Comparison of ENCODE assay signal across 23 cellular contexts in the genomic region with DNA sequence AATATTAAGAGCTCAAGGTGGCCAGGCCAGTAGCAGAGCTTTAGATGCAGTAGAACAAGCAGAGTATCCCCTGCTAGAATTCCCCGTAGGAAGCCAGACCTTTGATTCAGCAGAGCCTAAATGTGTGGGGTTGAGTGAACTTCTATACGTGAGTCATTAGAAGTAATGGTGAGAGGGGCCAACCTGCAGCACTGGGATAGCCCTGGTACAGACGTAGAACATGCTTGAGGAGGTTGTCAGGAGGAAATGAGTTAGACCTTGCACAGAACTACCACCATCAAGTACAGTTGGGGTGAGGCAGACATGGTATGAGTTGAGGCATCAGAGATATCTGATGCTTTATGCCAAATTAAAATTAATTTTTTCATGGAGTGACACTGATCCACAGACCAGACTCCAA. TPM values are rescaled to one million over a fixed set of nuclear protein-coding genes. Genes with fewer than 3 reads are reported as not detected.
A peak's percentile ranks its signal among the peaks of the same experiment; 100 is the strongest.
DNase-seq lines count a peak whose midpoint lies in the region; ATAC-seq and TF ChIP-seq lines count a peak whose summit lies in the region.
"Had no signal": no experiment of that assay in that cellular context is flagged by ENCODE, and none has a peak within 500 bp of the region (broad histone marks: within the 10 kb centered on the region; RNA-seq: fewer than 3 reads in every experiment).

No MANE protein-coding gene starts in this region.

- no peak overlapping the region for H2AFZ ChIP-seq in smooth muscle cell (ENCODE audit: low read depth)

- no peak overlapping the region for H3K4me3 ChIP-seq in astrocyte of the spinal cord (ENCODE audit: low read depth, low read length)
- no peak overlapping the region for H3K4me3 ChIP-seq in smooth muscle cell
- H3K4me3 ChIP-seq: breast epithelium, MG63, SK-N-MC had no signal

- peak; percentile 70 for DNase-seq in HT1080 (ENCODE audit: low read depth)
- peak; percentile 31 for DNase-seq in astrocyte of the spinal cord (ENCODE audit: low read depth, low spot score)
- DNase-seq in glomerular visceral epithelial cell (ENCODE audit: extremely low spot score), result peak; percentile 64
- no peak for DNase-seq in smooth muscle cell (lab: John Stamatoyannopoulos, UW; ENCODE audit: unreplicated experiment)
- no peak for DNase-seq in foreskin melanocyte
- DNase-seq in stimulated activated CD4-positive, alpha-beta T cell treated with anti-CD3 and anti-CD28 coated beads, Interleukin-4, amount 100 ng/mL, for 24 hours, result no peak
- DNase-seq: activated CD4-positive, CD25-positive, alpha-beta regulatory T cell treated with anti-CD3 and anti-CD28 coated beads, Interleukin-2, amount 50 U/mL, for 72 hours; activated CD8-positive, alpha-beta memory T cell treated with anti-CD3 and anti-CD28 coated beads, Interleukin-2, amount 50 U/mL, for 48 hours; activated CD8-positive, alpha-beta T cell treated with anti-CD3 and anti-CD28 coated beads for 36 hours; activated naive CD4-positive, alpha-beta T cell treated with anti-CD3 and anti-CD28 coated beads, Interleukin-2, amount 50 U/mL, for 16 hours; C1 segment of cervical spinal cord; DMS153; KBM-7; left ventricle myocardium superior; MG63; NCI-H1105 treated with DMSO at 0.1 percent for 48 hours; NCI-H1930; NCI-H526; right cardiac atrium; stimulated activated CD4-positive, alpha-beta T cell treated with anti-CD3 and anti-CD28 coated beads, Interleukin-2, amount 100 ng/mL, for 48 hours had no signal

- no peak for TF ChIP-seq CTCF in astrocyte of the spinal cord (IDR thresholded peaks at IDR 0.05; ENCODE audit: low read depth, low read length)
- no peak for TF ChIP-seq CTCF in smooth muscle cell (IDR thresholded peaks at IDR 0.05; ENCODE audit: borderline replicate concordance, insufficient read depth, poor library complexity, severe bottlenecking)

- no peaks in the 10 kb centered on the region for H3K36me3 ChIP-seq in smooth muscle cell (ENCODE audit: low read depth)
- H3K36me3 ChIP-seq: breast epithelium, MG63 had no signal

- no peak overlapping the region for H3K9ac ChIP-seq in smooth muscle cell (ENCODE audit: low read depth)

- no peak for ATAC-seq in GM21529 (IDR thresholded peaks at IDR 0.05; ENCODE audit: unreplicated experiment)
- ATAC-seq: activated CD8-positive, alpha-beta T cell treated with anti-CD3 and anti-CD28 coated beads for 36 hours; left ventricle myocardium superior; right cardiac atrium had no signal

- no peaks in the 10 kb centered on the region for H3F3A ChIP-seq in smooth muscle cell (ENCODE audit: low read depth)

- 60% methylated on average over 3 of the region's 3 CpGs for WGBS in smooth muscle cell (ENCODE audit: low lambda C conversion rate)

- no peaks in the 10 kb centered on the region for H3K79me2 ChIP-seq in smooth muscle cell (ENCODE audit: low read depth)

- in situ Hi-C loops in astrocyte of the spinal cord (cut with HindIII; ENCODE audit: low sequenced_read_pairs), result no loop called here

- H3K9me3 ChIP-seq in smooth muscle cell (replicated peaks; ENCODE audit: low read depth), result no peaks in the 10 kb centered on the region
- H3K9me3 ChIP-seq: breast epithelium, MG63 had no signal

- H3K4me2 ChIP-seq in smooth muscle cell, result peak overlapping the region; percentile 1

- no peaks in the 10 kb centered on the region for H3K27me3 ChIP-seq in smooth muscle cell (ENCODE audit: low read depth)
- H3K27me3 ChIP-seq: breast epithelium, MG63 had no signal

- H3K27ac ChIP-seq in smooth muscle cell (ENCODE audit: low read depth), result peak overlapping the region; percentile 36
- H3K27ac ChIP-seq: breast epithelium, SK-N-MC had no signal

- no peaks in the 10 kb centered on the region for H3K4me1 ChIP-seq in smooth muscle cell (ENCODE audit: low read depth)
- H3K4me1 ChIP-seq: breast epithelium had no signal

- H4K20me1 ChIP-seq in smooth muscle cell (ENCODE audit: low read depth), result no peaks in the 10 kb centered on the region

RNA-seq across cellular contexts. Expression of a gene that starts 42.0 kb away (rescaled TPM):
- 4.0 and 4.5 TPM in 2 replicates for total RNA-seq in HT1080 (2014; rRNA removed; shearing (Covaris generic))
- 2.6 and 4.3 TPM in 2 replicates for polyA plus RNA-seq in HT1080 (2015; cell fraction: cytosol; rRNA removed)
- polyA plus RNA-seq in HT1080 (2015; cell fraction: nucleus; rRNA removed), result 6.1 and 6.6 TPM in 2 replicates
- 11.1 and 11.6 TPM in 2 replicates for total RNA-seq in smooth muscle cell
- polyA plus RNA-seq in smooth muscle cell, result 4.5 and 10.0 TPM in 2 replicates

Comparison
In these comparisons a context has a peak if more than half of its experiments do, and no peak if none do; other contexts are left out.
1. DNase-seq: peak in HT1080 (single experiment), astrocyte of the spinal cord (single experiment) and glomerular visceral epithelial cell (single experiment); none in smooth muscle cell (single experiment), foreskin melanocyte (single experiment) and stimulated activated CD4-positive, alpha-beta T cell treated with anti-CD3 and anti-CD28 coated beads, Interleukin-4, amount 100 ng/mL, for 24 hours (single experiment).